In genomic region chr2:54444503-54444902, GRCh38 we compare ENCODE assay signal across 25 cellular contexts.
"Had no signal": no experiment of that assay in that cellular context is flagged by ENCODE, and none has a peak within 500 bp of the region (broad histone marks: within the 10 kb centered on the region; RNA-seq: fewer than 3 reads in every experiment).

No MANE protein-coding gene starts in this region.

- FAIRE-seq: bronchial epithelial cell, small intestine had no signal

- ATAC-seq: activated T-cell treated with anti-CD3 and anti-CD28 coated beads, Interleukin-2, amount 50 U/mL, for 72 hours; mucosa of descending colon; stimulated activated memory B cell treated with anti-CD40 and anti-IgM and Interleukin-4, amounts not matched to agents 10 μg/mL and 1 μg/mL and 100 μg/mL, for 72 hours; T-helper 17 cell had no signal

- H3K4me1 ChIP-seq: right lobe of liver, stomach had no signal

- H3K4me3 ChIP-seq: coronary artery, mucosa of descending colon, right lobe of liver, stomach had no signal

- H3K9me3 ChIP-seq: mucosa of descending colon, right lobe of liver, stomach had no signal

- H3K4me1 Mint-ChIP-seq: activated naive CD8-positive, alpha-beta T cell treated with anti-CD3 and anti-CD28 coated beads, Interleukin-2, amount 10 ng/mL, durations not matched to agents 7 days and 5 days; immature natural killer cell; stimulated activated memory B cell treated with anti-CD40 and anti-IgM and Interleukin-4, amounts not matched to agents 10 μg/mL and 1 μg/mL and 100 μg/mL, for 72 hours; T-helper 17 cell had no signal

- DNase-seq: activated CD4-positive, alpha-beta T cell treated with anti-CD3 and anti-CD28 coated beads for 4 hours; activated CD4-positive, alpha-beta T cell treated with anti-CD3 and anti-CD28 coated beads, Interleukin-2, amount 50 U/mL, for 48 hours; activated CD4-positive, CD25-positive, alpha-beta regulatory T cell; activated effector memory CD4-positive, alpha-beta T cell treated with Interleukin-2 at 50 U/mL for 16 hours; activated naive CD4-positive, alpha-beta T cell treated with anti-CD3 and anti-CD28 coated beads for 36 hours; activated naive CD8-positive, alpha-beta T cell treated with anti-CD3 and anti-CD28 coated beads, Interleukin-2, amount 10 ng/mL, durations not matched to agents 7 days and 5 days; activated T-cell treated with anti-CD3 and anti-CD28 coated beads, Interleukin-2, amount 50 U/mL, for 72 hours; amniotic stem cell; cerebellar nuclear complex; endodermal cell; immature natural killer cell; mesendoderm; mucosa of descending colon; nephron progenitor cell; small intestine; stimulated activated CD4-positive, alpha-beta T cell treated with anti-CD3 and anti-CD28 coated beads, Interleukin-2, amount 100 ng/mL, for 24 hours; stomach; SW 1271; T-helper 17 cell had no signal

- H3K4me3 Mint-ChIP-seq: activated naive CD4-positive, alpha-beta T cell treated with anti-CD3 and anti-CD28 coated beads for 36 hours; activated naive CD8-positive, alpha-beta T cell treated with anti-CD3 and anti-CD28 coated beads, Interleukin-2, amount 10 ng/mL, durations not matched to agents 7 days and 5 days; activated T-cell treated with anti-CD3 and anti-CD28 coated beads, Interleukin-2, amount 50 U/mL, for 72 hours; endodermal cell; immature natural killer cell; nephron progenitor cell; stimulated activated memory B cell treated with anti-CD40 and anti-IgM and Interleukin-4, amounts not matched to agents 10 μg/mL and 1 μg/mL and 100 μg/mL, for 72 hours; T-helper 17 cell; type B pancreatic cell had no signal

- H3K36me3 Mint-ChIP-seq: activated naive CD8-positive, alpha-beta T cell treated with anti-CD3 and anti-CD28 coated beads, Interleukin-2, amount 10 ng/mL, durations not matched to agents 7 days and 5 days; immature natural killer cell; stimulated activated memory B cell treated with anti-CD40 and anti-IgM and Interleukin-4, amounts not matched to agents 10 μg/mL and 1 μg/mL and 100 μg/mL, for 72 hours; type B pancreatic cell had no signal

- H3K36me3 ChIP-seq: right lobe of liver, stomach had no signal

- H3K9me3 Mint-ChIP-seq: activated naive CD4-positive, alpha-beta T cell treated with anti-CD3 and anti-CD28 coated beads for 36 hours; activated naive CD8-positive, alpha-beta T cell treated with anti-CD3 and anti-CD28 coated beads, Interleukin-2, amount 10 ng/mL, durations not matched to agents 7 days and 5 days; activated T-cell treated with anti-CD3 and anti-CD28 coated beads, Interleukin-2, amount 50 U/mL, for 72 hours; endodermal cell; immature natural killer cell; stimulated activated memory B cell treated with anti-CD40 and anti-IgM and Interleukin-4, amounts not matched to agents 10 μg/mL and 1 μg/mL and 100 μg/mL, for 72 hours had no signal

- H3K27ac Mint-ChIP-seq: activated naive CD4-positive, alpha-beta T cell treated with anti-CD3 and anti-CD28 coated beads for 36 hours; activated naive CD8-positive, alpha-beta T cell treated with anti-CD3 and anti-CD28 coated beads, Interleukin-2, amount 10 ng/mL, durations not matched to agents 7 days and 5 days; activated T-cell treated with anti-CD3 and anti-CD28 coated beads, Interleukin-2, amount 50 U/mL, for 72 hours; endodermal cell; immature natural killer cell; nephron progenitor cell; stimulated activated memory B cell treated with anti-CD40 and anti-IgM and Interleukin-4, amounts not matched to agents 10 μg/mL and 1 μg/mL and 100 μg/mL, for 72 hours; T-helper 17 cell; type B pancreatic cell had no signal

- H3K27ac ChIP-seq: coronary artery, parathyroid adenoma, right lobe of liver, stomach had no signal

- H3K27me3 ChIP-seq: right lobe of liver, stomach had no signal
